In the genomic region with DNA sequence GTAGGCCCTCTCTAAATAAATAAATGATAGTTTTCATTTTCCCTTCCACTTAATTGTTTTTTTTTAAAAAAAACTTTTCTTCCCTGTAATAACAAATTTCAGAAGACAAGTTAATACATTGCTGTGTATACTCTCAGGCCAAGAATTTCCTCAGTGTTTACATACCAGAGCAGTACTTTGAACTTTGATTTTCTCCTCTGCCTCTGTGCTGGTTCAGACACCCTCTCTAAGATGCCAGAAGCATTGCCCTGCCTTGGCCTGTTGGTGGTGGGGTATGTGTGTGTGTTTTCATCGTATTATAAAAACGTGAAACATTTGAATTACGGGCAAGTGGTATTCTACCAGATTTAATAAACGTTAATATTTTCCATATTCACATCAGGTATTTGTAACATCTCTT, we compare ENCODE assay signal across 8 cellular contexts.
DNase-seq lines count a peak whose midpoint lies in the region; FAIRE-seq lines count a peak whose summit lies in the region.
"Had no signal": no experiment of that assay in that cellular context is flagged by ENCODE, and none has a peak within 500 bp of the region (broad histone marks: within the 10 kb centered on the region; RNA-seq: fewer than 3 reads in every experiment).

No MANE protein-coding gene starts in this region.

- POLR2A ChIA-PET in activated CD4-positive, alpha-beta memory T cell treated with anti-CD3 and anti-CD28 coated beads, Interleukin-2, amount 10 ng/mL, durations not matched to agents 7 days and 5 days (lab: Charles Lee), result interaction anchor here (1.0 to 5.8 kb wide), 14 partner anchors 12 to 119 kb away, joined by 3 to 83 read pairs (median 10); partner anchors contain the start of genes AAGAB and IQCH

- CTCF ChIA-PET in activated CD4-positive, alpha-beta memory T cell treated with anti-CD3 and anti-CD28 coated beads, Interleukin-2, amount 10 ng/mL, durations not matched to agents 7 days and 5 days (lab: Charles Lee), result interaction anchor here (1.0 to 2.3 kb wide), 3 partner anchors 13 to 34 kb away, joined by 3 to 8 read pairs (median 7); no protein-coding TSS in a partner anchor

- FAIRE-seq in GM19239 (lab: Jason Lieb, UNC), result no peak

- H3K4me3 ChIP-seq in skin epidermis, result no peak overlapping the region
- H3K4me3 ChIP-seq: lung had no signal

- H3K27ac ChIP-seq in skin epidermis, result peak overlapping the region in 18 of 21 experiments; percentile 52 to 88 (median 77)

- peaks cover 47% of the 10 kb centered on the region for H3K36me3 Mint-ChIP-seq in activated CD4-positive, alpha-beta memory T cell treated with anti-CD3 and anti-CD28 coated beads, Interleukin-2, amount 10 ng/mL, durations not matched to agents 7 days and 5 days (ENCODE audit: low read depth)
- H3K36me3 Mint-ChIP-seq in immature natural killer cell, result peaks cover 0 to 3% (median under 1%) of the 10 kb centered on the region in 3 donors

- peak overlapping the region; percentile 10 for H3K4me3 Mint-ChIP-seq in activated CD4-positive, alpha-beta memory T cell treated with anti-CD3 and anti-CD28 coated beads, Interleukin-2, amount 10 ng/mL, durations not matched to agents 7 days and 5 days
- peak overlapping the region; percentile 33 to 91 (median 75) for H3K4me3 Mint-ChIP-seq in immature natural killer cell

- DNase-seq in H4 (ENCODE audit: low spot score), result peak; percentile 78
- DNase-seq in activated CD4-positive, alpha-beta memory T cell treated with anti-CD3 and anti-CD28 coated beads, Interleukin-2, amount 10 ng/mL, durations not matched to agents 7 days and 5 days, result no peak
- DNase-seq in immature natural killer cell, result no peak
- DNase-seq in NCI-H2227 (lab: John Stamatoyannopoulos, UW; ENCODE audit: unreplicated experiment), result no peak
- no peak for DNase-seq in GM19239 (ENCODE audit: insufficient read length, low spot score)
- DNase-seq in NCI-H2196 (lab: John Stamatoyannopoulos, UW; ENCODE audit: unreplicated experiment), result no peak

- no peaks in the 10 kb centered on the region for H3K27me3 Mint-ChIP-seq in activated CD4-positive, alpha-beta memory T cell treated with anti-CD3 and anti-CD28 coated beads, Interleukin-2, amount 10 ng/mL, durations not matched to agents 7 days and 5 days
- peaks cover 2 to 6% (median 4%) of the 10 kb centered on the region in 3 donors for H3K27me3 Mint-ChIP-seq in immature natural killer cell (ENCODE audit: low read depth in 3 of 3)

- H3K9me3 Mint-ChIP-seq in activated CD4-positive, alpha-beta memory T cell treated with anti-CD3 and anti-CD28 coated beads, Interleukin-2, amount 10 ng/mL, durations not matched to agents 7 days and 5 days, result no peaks in the 10 kb centered on the region
- H3K9me3 Mint-ChIP-seq in immature natural killer cell, result no peaks in the 10 kb centered on the region

- peaks cover 93% of the 10 kb centered on the region for H3K4me1 Mint-ChIP-seq in activated CD4-positive, alpha-beta memory T cell treated with anti-CD3 and anti-CD28 coated beads, Interleukin-2, amount 10 ng/mL, durations not matched to agents 7 days and 5 days
- peaks cover 97 to 98% of the 10 kb centered on the region in 2 donors for H3K4me1 Mint-ChIP-seq in immature natural killer cell

- H3K27ac Mint-ChIP-seq in activated CD4-positive, alpha-beta memory T cell treated with anti-CD3 and anti-CD28 coated beads, Interleukin-2, amount 10 ng/mL, durations not matched to agents 7 days and 5 days, result peak overlapping the region; percentile 89
- H3K27ac Mint-ChIP-seq in immature natural killer cell, result peak overlapping the region; percentile 98 to 100 (median 99)
